ENCODE assay signal across 37 cellular contexts in genomic region chr7:39195967-39196366, GRCh38.
"Had no signal": no experiment of that assay in that cellular context is flagged by ENCODE, and none has a peak within 500 bp of the region (broad histone marks: within the 10 kb centered on the region; RNA-seq: fewer than 3 reads in every experiment).

No MANE protein-coding gene starts in this region.

- H3K4me1 Mint-ChIP-seq: activated naive CD4-positive, alpha-beta T cell treated with anti-CD3 and anti-CD28 coated beads, Interleukin-2, amount 10 ng/mL, durations not matched to agents 7 days and 5 days; activated naive CD4-positive, alpha-beta T cell treated with anti-CD3 and anti-CD28 coated beads, Interleukin-2, amount 50 U/mL, for 24 hours; activated naive CD8-positive, alpha-beta T cell treated with anti-CD3 and anti-CD28 coated beads for 36 hours; activated naive CD8-positive, alpha-beta T cell treated with anti-CD3 and anti-CD28 coated beads, Interleukin-2, amount 10 ng/mL, durations not matched to agents 7 days and 5 days; activated naive CD8-positive, alpha-beta T cell treated with anti-CD3 and anti-CD28 coated beads, Interleukin-2, amount 50 U/mL, for 24 hours; activated T-helper 17 cell treated with anti-CD3 and anti-CD28 coated beads, Interleukin-2, amount 50 U/mL, for 72 hours; brain; central memory CD8-positive, alpha-beta T cell had no signal

- H3K27me3 ChIP-seq: adrenal gland, ascending aorta, body of pancreas, brain microvascular endothelial cell, breast epithelium, cardiac muscle cell had no signal

- H3K27ac ChIP-seq: adrenal gland, ascending aorta, body of pancreas, brain microvascular endothelial cell, breast epithelium, cardiac muscle cell had no signal

- H3K36me3 ChIP-seq: adrenal gland, ascending aorta, brain microvascular endothelial cell, breast epithelium, cardiac muscle cell had no signal

- H3K4me1 ChIP-seq: adrenal gland, ascending aorta, body of pancreas, breast epithelium had no signal

- H3K4me3 Mint-ChIP-seq: activated naive CD4-positive, alpha-beta T cell treated with anti-CD3 and anti-CD28 coated beads for 36 hours; activated naive CD4-positive, alpha-beta T cell treated with anti-CD3 and anti-CD28 coated beads, Interleukin-2, amount 10 ng/mL, durations not matched to agents 7 days and 5 days; activated naive CD4-positive, alpha-beta T cell treated with anti-CD3 and anti-CD28 coated beads, Interleukin-2, amount 50 U/mL, for 24 hours; activated naive CD8-positive, alpha-beta T cell; activated naive CD8-positive, alpha-beta T cell treated with anti-CD3 and anti-CD28 coated beads for 36 hours; activated naive CD8-positive, alpha-beta T cell treated with anti-CD3 and anti-CD28 coated beads, Interleukin-2, amount 10 ng/mL, durations not matched to agents 7 days and 5 days; activated naive CD8-positive, alpha-beta T cell treated with anti-CD3 and anti-CD28 coated beads, Interleukin-2, amount 50 U/mL, for 24 hours; activated T-cell treated with anti-CD3 and anti-CD28 coated beads, Interleukin-2, amount 50 U/mL, for 24 hours; activated T-cell treated with anti-CD3 and anti-CD28 coated beads, Interleukin-2, amount 50 U/mL, for 4 hours; activated T-cell treated with anti-CD3 and anti-CD28 coated beads, Interleukin-2, amount 50 U/mL, for 72 hours; activated T-helper 1 cell treated with anti-CD3 and anti-CD28 coated beads, Interleukin-12 subunit alpha, Interleukin-12 subunit beta, Interleukin-2, Interleukin-4 antibody, amounts not matched to agents 30 ng/mL and 10 ng/mL and 1 ng/mL, durations not matched to agents 14 hours and 24 hours and 36 hours; activated T-helper 17 cell treated with anti-CD3 and anti-CD28 coated beads, Interleukin-2, amount 50 U/mL, for 72 hours; brain; central memory CD8-positive, alpha-beta T cell had no signal

- ATAC-seq: activated naive CD4-positive, alpha-beta T cell treated with anti-CD3 and anti-CD28 coated beads, Interleukin-2, amount 50 U/mL, for 72 hours; activated naive CD8-positive, alpha-beta T cell treated with anti-CD3 and anti-CD28 coated beads, Interleukin-2, amount 50 U/mL, for 24 hours; activated T-cell treated with anti-CD3 and anti-CD28 coated beads, Interleukin-2, amount 50 U/mL, for 4 hours; activated T-cell treated with anti-CD3 and anti-CD28 coated beads, Interleukin-2, amount 50 U/mL, for 72 hours; activated T-helper 17 cell treated with anti-CD3 and anti-CD28 coated beads, Interleukin-2, amount 50 U/mL, for 72 hours; body of pancreas had no signal

- DNase-seq: activated effector memory CD4-positive, alpha-beta T cell treated with anti-CD3 and anti-CD28 coated beads, Interleukin-2, amount 50 U/mL, for 16 hours; activated effector memory CD4-positive, alpha-beta T cell treated with Interleukin-2 at 50 U/mL for 16 hours; activated gamma-delta T cell; activated gamma-delta T cell treated with Interleukin-2 at 50 U/mL for 16 hours; activated naive CD4-positive, alpha-beta T cell; activated naive CD4-positive, alpha-beta T cell treated with anti-CD3 and anti-CD28 coated beads for 36 hours; activated naive CD4-positive, alpha-beta T cell treated with anti-CD3 and anti-CD28 coated beads, Interleukin-2, amount 10 ng/mL, durations not matched to agents 7 days and 5 days; activated naive CD4-positive, alpha-beta T cell treated with anti-CD3 and anti-CD28 coated beads, Interleukin-2, amount 50 U/mL, for 16 hours; activated naive CD4-positive, alpha-beta T cell treated with Interleukin-2 at 50 U/mL for 16 hours; activated naive CD8-positive, alpha-beta T cell treated with anti-CD3 and anti-CD28 coated beads for 36 hours; activated naive CD8-positive, alpha-beta T cell treated with anti-CD3 and anti-CD28 coated beads, Interleukin-2, amount 10 ng/mL, durations not matched to agents 7 days and 5 days; activated naive CD8-positive, alpha-beta T cell treated with anti-CD3 and anti-CD28 coated beads, Interleukin-2, amount 50 U/mL, for 24 hours; activated T-cell treated with anti-CD3 and anti-CD28 coated beads, Interleukin-2, amount 50 U/mL, for 24 hours; activated T-cell treated with anti-CD3 and anti-CD28 coated beads, Interleukin-2, amount 50 U/mL, for 4 hours; activated T-cell treated with anti-CD3 and anti-CD28 coated beads, Interleukin-2, amount 50 U/mL, for 48 hours; activated T-cell treated with anti-CD3 and anti-CD28 coated beads, Interleukin-2, amount 50 U/mL, for 72 hours; adrenal gland; amniotic stem cell; amygdala; anterior cingulate cortex; aorta; body of pancreas; brain microvascular endothelial cell; caudate nucleus; central memory CD4-positive, alpha-beta T cell; cerebellar nuclear complex had no signal

- H3K27me3 Mint-ChIP-seq: activated naive CD4-positive, alpha-beta T cell treated with anti-CD3 and anti-CD28 coated beads, Interleukin-2, amount 10 ng/mL, durations not matched to agents 7 days and 5 days; activated naive CD8-positive, alpha-beta T cell treated with anti-CD3 and anti-CD28 coated beads for 36 hours; activated naive CD8-positive, alpha-beta T cell treated with anti-CD3 and anti-CD28 coated beads, Interleukin-2, amount 10 ng/mL, durations not matched to agents 7 days and 5 days; activated T-cell treated with anti-CD3 and anti-CD28 coated beads, Interleukin-2, amount 50 U/mL, for 24 hours; central memory CD8-positive, alpha-beta T cell had no signal

- H3K9me3 ChIP-seq: adrenal gland, ascending aorta, body of pancreas, breast epithelium had no signal

- H3K4me3 ChIP-seq: adrenal gland, ascending aorta, body of pancreas, breast epithelium, cardiac muscle cell had no signal

- H3K27ac Mint-ChIP-seq: activated naive CD4-positive, alpha-beta T cell treated with anti-CD3 and anti-CD28 coated beads for 36 hours; activated naive CD4-positive, alpha-beta T cell treated with anti-CD3 and anti-CD28 coated beads, Interleukin-2, amount 10 ng/mL, durations not matched to agents 7 days and 5 days; activated naive CD4-positive, alpha-beta T cell treated with anti-CD3 and anti-CD28 coated beads, Interleukin-2, amount 50 U/mL, for 24 hours; activated naive CD4-positive, alpha-beta T cell treated with anti-CD3 and anti-CD28 coated beads, Interleukin-2, amount 50 U/mL, for 72 hours; activated naive CD8-positive, alpha-beta T cell; activated naive CD8-positive, alpha-beta T cell treated with anti-CD3 and anti-CD28 coated beads for 36 hours; activated naive CD8-positive, alpha-beta T cell treated with anti-CD3 and anti-CD28 coated beads, Interleukin-2, amount 10 ng/mL, durations not matched to agents 7 days and 5 days; activated naive CD8-positive, alpha-beta T cell treated with anti-CD3 and anti-CD28 coated beads, Interleukin-2, amount 50 U/mL, for 24 hours; activated T-cell treated with anti-CD3 and anti-CD28 coated beads, Interleukin-2, amount 50 U/mL, for 24 hours; activated T-cell treated with anti-CD3 and anti-CD28 coated beads, Interleukin-2, amount 50 U/mL, for 72 hours; activated T-helper 1 cell treated with anti-CD3 and anti-CD28 coated beads, Interleukin-12 subunit alpha, Interleukin-12 subunit beta, Interleukin-2, Interleukin-4 antibody, amounts not matched to agents 30 ng/mL and 10 ng/mL and 1 ng/mL, durations not matched to agents 14 hours and 24 hours and 36 hours; activated T-helper 17 cell treated with anti-CD3 and anti-CD28 coated beads, Interleukin-2, amount 50 U/mL, for 72 hours; activated T-helper 2 cell treated with anti-CD3 and anti-CD28 coated beads, Interferon-gamma antibody, Interleukin-2, Interleukin-4, amounts not matched to agents 10 μg/mL and 5 μg/mL and 100 μg/mL, durations not matched to agents 14 hours and 24 hours and 36 hours; brain had no signal

- H3K9me3 Mint-ChIP-seq: activated naive CD4-positive, alpha-beta T cell treated with anti-CD3 and anti-CD28 coated beads for 36 hours; activated naive CD4-positive, alpha-beta T cell treated with anti-CD3 and anti-CD28 coated beads, Interleukin-2, amount 10 ng/mL, durations not matched to agents 7 days and 5 days; activated naive CD4-positive, alpha-beta T cell treated with anti-CD3 and anti-CD28 coated beads, Interleukin-2, amount 50 U/mL, for 24 hours; activated naive CD4-positive, alpha-beta T cell treated with anti-CD3 and anti-CD28 coated beads, Interleukin-2, amount 50 U/mL, for 72 hours; activated naive CD8-positive, alpha-beta T cell treated with anti-CD3 and anti-CD28 coated beads for 36 hours; activated naive CD8-positive, alpha-beta T cell treated with anti-CD3 and anti-CD28 coated beads, Interleukin-2, amount 10 ng/mL, durations not matched to agents 7 days and 5 days; activated naive CD8-positive, alpha-beta T cell treated with anti-CD3 and anti-CD28 coated beads, Interleukin-2, amount 50 U/mL, for 24 hours; activated T-cell treated with anti-CD3 and anti-CD28 coated beads, Interleukin-2, amount 50 U/mL, for 24 hours; activated T-cell treated with anti-CD3 and anti-CD28 coated beads, Interleukin-2, amount 50 U/mL, for 4 hours; activated T-cell treated with anti-CD3 and anti-CD28 coated beads, Interleukin-2, amount 50 U/mL, for 72 hours; activated T-helper 1 cell treated with anti-CD3 and anti-CD28 coated beads, Interleukin-12 subunit alpha, Interleukin-12 subunit beta, Interleukin-2, Interleukin-4 antibody, amounts not matched to agents 30 ng/mL and 10 ng/mL and 1 ng/mL, durations not matched to agents 14 hours and 24 hours and 36 hours; activated T-helper 17 cell treated with anti-CD3 and anti-CD28 coated beads, Interleukin-2, amount 50 U/mL, for 72 hours; activated T-helper 2 cell treated with anti-CD3 and anti-CD28 coated beads, Interferon-gamma antibody, Interleukin-2, Interleukin-4, amounts not matched to agents 10 μg/mL and 5 μg/mL and 100 μg/mL, durations not matched to agents 14 hours and 24 hours and 36 hours; brain; central memory CD8-positive, alpha-beta T cell had no signal

- H3K36me3 Mint-ChIP-seq: activated naive CD4-positive, alpha-beta T cell treated with anti-CD3 and anti-CD28 coated beads, Interleukin-2, amount 10 ng/mL, durations not matched to agents 7 days and 5 days; activated naive CD4-positive, alpha-beta T cell treated with anti-CD3 and anti-CD28 coated beads, Interleukin-2, amount 50 U/mL, for 24 hours; activated naive CD4-positive, alpha-beta T cell treated with anti-CD3 and anti-CD28 coated beads, Interleukin-2, amount 50 U/mL, for 72 hours; activated naive CD8-positive, alpha-beta T cell; activated naive CD8-positive, alpha-beta T cell treated with anti-CD3 and anti-CD28 coated beads for 36 hours; activated naive CD8-positive, alpha-beta T cell treated with anti-CD3 and anti-CD28 coated beads, Interleukin-2, amount 10 ng/mL, durations not matched to agents 7 days and 5 days; brain had no signal
